2 cellular contexts compared by ENCODE assay signal in the genomic region with DNA sequence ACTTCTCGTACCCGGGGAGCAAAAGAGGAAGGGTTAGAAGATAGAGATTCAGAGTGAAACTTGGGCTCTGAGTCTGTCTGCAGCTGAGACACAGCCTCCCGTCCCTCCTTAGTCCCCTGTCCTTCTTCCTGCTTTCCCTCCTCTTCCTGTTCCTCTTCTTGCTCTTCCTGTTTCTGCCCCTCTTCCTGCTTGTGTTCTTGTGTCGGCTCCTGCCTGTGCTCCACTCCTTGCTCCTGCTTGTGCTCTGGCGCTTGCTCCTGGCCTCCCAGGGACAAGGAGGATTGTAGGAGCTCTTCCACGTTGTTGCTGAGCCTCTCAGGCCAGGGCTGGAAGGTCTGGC.
TF ChIP-seq lines count a peak whose summit lies in the region.

No MANE protein-coding gene starts in this region.

TF ChIP-seq in IMR-90, 13 proteins besides CTCF, POLR2A, EP300 and RAD21:
- TF ChIP-seq RCOR1 (IDR thresholded peaks at IDR 0.05; ENCODE audit: insufficient replicate concordance, low read length) (no peak), MAZ (IDR thresholded peaks at IDR 0.05; ENCODE audit: borderline replicate concordance, low read depth, low read length) (no peak), FOS (IDR thresholded peaks at IDR 0.05; ENCODE audit: low read depth, low read length) (no peak), BHLHE40 (IDR thresholded peaks at IDR 0.05; ENCODE audit: low read depth, low read length) (no peak), CHD1 (IDR thresholded peaks at IDR 0.05; ENCODE audit: low read depth, low read length) (no peak), RFX5 (IDR thresholded peaks at IDR 0.05; ENCODE audit: low read depth, low read length) (no peak), NFE2L2 (IDR thresholded peaks at IDR 0.05; ENCODE audit: low read depth, low read length) (no peak), MAFK (IDR thresholded peaks at IDR 0.05; ENCODE audit: low read depth, low read length) (no peak), MXI1 (IDR thresholded peaks at IDR 0.05; ENCODE audit: borderline replicate concordance, low read depth, low read length) (no peak), CEBPB (IDR thresholded peaks at IDR 0.05; ENCODE audit: low read depth, low read length) (no peak), SMC3 (IDR thresholded peaks at IDR 0.05; ENCODE audit: low read depth, low read length) (no peak), USF2 (IDR thresholded peaks at IDR 0.05; ENCODE audit: low read depth, low read length) (no peak)
- TF ChIP-seq, protein P1, sequence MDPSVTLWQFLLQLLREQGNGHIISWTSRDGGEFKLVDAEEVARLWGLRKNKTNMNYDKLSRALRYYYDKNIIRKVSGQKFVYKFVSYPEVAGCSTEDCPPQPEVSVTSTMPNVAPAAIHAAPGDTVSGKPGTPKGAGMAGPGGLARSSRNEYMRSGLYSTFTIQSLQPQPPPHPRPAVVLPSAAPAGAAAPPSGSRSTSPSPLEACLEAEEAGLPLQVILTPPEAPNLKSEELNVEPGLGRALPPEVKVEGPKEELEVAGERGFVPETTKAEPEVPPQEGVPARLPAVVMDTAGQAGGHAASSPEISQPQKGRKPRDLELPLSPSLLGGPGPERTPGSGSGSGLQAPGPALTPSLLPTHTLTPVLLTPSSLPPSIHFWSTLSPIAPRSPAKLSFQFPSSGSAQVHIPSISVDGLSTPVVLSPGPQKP (IDR thresholded peaks at IDR 0.05; ENCODE audit: borderline replicate concordance, low read depth, low read length), result no peak

TF ChIP-seq in K562, 482 proteins besides CTCF, POLR2A, EP300 and RAD21:
- peak; percentile 86 for TF ChIP-seq ZNF274 (IDR thresholded peaks at IDR 0.05; ENCODE audit: borderline replicate concordance, low read depth, low read length)
- TF ChIP-seq, protein P2, sequence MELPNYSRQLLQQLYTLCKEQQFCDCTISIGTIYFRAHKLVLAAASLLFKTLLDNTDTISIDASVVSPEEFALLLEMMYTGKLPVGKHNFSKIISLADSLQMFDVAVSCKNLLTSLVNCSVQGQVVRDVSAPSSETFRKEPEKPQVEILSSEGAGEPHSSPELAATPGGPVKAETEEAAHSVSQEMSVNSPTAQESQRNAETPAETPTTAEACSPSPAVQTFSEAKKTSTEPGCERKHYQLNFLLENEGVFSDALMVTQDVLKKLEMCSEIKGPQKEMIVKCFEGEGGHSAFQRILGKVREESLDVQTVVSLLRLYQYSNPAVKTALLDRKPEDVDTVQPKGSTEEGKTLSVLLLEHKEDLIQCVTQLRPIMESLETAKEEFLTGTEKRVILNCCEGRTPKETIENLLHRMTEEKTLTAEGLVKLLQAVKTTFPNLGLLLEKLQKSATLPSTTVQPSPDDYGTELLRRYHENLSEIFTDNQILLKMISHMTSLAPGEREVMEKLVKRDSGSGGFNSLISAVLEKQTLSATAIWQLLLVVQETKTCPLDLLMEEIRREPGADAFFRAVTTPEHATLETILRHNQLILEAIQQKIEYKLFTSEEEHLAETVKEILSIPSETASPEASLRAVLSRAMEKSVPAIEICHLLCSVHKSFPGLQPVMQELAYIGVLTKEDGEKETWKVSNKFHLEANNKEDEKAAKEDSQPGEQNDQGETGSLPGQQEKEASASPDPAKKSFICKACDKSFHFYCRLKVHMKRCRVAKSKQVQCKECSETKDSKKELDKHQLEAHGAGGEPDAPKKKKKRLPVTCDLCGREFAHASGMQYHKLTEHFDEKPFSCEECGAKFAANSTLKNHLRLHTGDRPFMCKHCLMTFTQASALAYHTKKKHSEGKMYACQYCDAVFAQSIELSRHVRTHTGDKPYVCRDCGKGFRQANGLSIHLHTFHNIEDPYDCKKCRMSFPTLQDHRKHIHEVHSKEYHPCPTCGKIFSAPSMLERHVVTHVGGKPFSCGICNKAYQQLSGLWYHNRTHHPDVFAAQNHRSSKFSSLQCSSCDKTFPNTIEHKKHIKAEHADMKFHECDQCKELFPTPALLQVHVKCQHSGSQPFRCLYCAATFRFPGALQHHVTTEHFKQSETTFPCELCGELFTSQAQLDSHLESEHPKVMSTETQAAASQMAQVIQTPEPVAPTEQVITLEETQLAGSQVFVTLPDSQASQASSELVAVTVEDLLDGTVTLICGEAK (IDR thresholded peaks at IDR 0.05), result peak; percentile 41; the same call in 1 of the 2 replicates
- TF ChIP-seq, protein P2 (CRISPR knock-in tag; IDR thresholded peaks at IDR 0.05), result no peak
- peak; percentile 71; the same call in 1 of the 2 replicates for TF ChIP-seq SPI1 (IDR thresholded peaks at IDR 0.05; ENCODE audit: borderline replicate concordance, low read depth, low read length)
- no peak for TF ChIP-seq LARP7 (IDR thresholded peaks at IDR 0.05)
- TF ChIP-seq ZNF184 (CRISPR knock-in tag; IDR thresholded peaks at IDR 0.05), result no peak
